ENCODE assay signal across 9 cellular contexts in the genomic region with DNA sequence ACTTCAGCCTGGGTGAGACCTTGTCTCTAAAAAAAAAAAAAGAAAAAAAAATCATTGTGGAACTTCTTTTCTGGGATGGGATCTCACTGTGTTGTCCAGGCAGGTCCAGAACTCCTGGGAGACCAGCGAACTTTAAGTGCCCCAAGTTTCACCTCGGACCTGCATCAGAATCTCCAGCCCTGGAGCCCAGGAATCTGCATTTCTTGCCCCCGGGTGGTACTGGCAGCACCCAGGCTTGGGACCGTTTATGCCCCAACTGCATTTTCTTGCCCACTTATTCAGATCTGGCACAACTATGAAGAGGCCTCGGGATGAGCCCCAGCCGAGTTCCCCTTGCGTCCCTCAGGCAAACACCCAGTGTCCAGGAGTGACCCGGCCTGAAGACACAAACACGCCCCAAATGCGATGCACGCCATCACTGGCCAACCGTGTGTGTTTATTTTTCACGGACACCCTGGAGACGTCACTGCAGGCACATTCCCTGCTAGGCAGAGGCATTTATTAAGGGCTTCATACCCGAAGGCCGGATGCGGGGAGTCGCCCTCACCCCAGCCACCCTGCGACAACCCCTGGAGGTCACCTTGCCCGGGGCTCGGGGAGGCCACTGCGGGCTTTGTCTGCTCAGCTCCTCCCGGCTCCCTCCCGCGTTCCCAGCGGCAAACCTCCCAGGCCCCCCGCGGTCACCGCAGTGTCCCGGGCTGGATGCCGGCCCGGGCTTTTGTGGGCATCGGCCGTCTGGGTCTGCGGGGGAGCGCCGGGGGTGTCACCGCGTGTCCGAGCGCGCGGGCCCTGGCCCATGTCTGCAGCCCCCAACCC. TPM values are rescaled to one million over a fixed set of nuclear protein-coding genes. Genes with fewer than 3 reads are reported as not detected.
A peak's percentile ranks its signal among the peaks of the same experiment; 100 is the strongest.
DNase-seq lines count a peak whose midpoint lies in the region; ATAC-seq, FAIRE-seq and TF ChIP-seq lines count a peak whose summit lies in the region.
"Had no signal": no experiment of that assay in that cellular context is flagged by ENCODE, and none has a peak within 500 bp of the region (broad histone marks: within the 10 kb centered on the region; RNA-seq: fewer than 3 reads in every experiment).

No MANE protein-coding gene starts in this region.

- FAIRE-seq in H1 (lab: Jason Lieb, UNC) = no peak

- no peaks in the 10 kb centered on the region for H3K9me3 ChIP-seq in H1 (ENCODE audit: insufficient read depth in 2 of 2, low read depth in 1 of 2, low read length in 1 of 2)
- H3K9me3 ChIP-seq in mesenchymal stem cell (ENCODE audit: control insufficient read depth, low read length) = no peaks in the 10 kb centered on the region
- no peaks in the 10 kb centered on the region for H3K9me3 ChIP-seq in uterus

- H2BK120ac ChIP-seq in H1 (replicated peaks; ENCODE audit: low read depth, low read length) (no peak overlapping the region), mesenchymal stem cell (ENCODE audit: low read depth, low read length) (peak overlapping the region; percentile 83)

- H3K4ac ChIP-seq in H1 (replicated peaks; ENCODE audit: insufficient read length, low read depth, low read length) = peak overlapping the region; percentile 98
- peak overlapping the region in 1 of 2 experiments; percentile 11 for H3K4ac ChIP-seq in mesenchymal stem cell (ENCODE audit: low read depth in 1 of 2, low read length in 2 of 2)

- H3K79me1 ChIP-seq in H1 (ENCODE audit: low read depth, low read length) = peaks cover 2% of the 10 kb centered on the region; the same call in 1 of the 2 replicates
- no peaks in the 10 kb centered on the region for H3K79me1 ChIP-seq in mesenchymal stem cell (replicated peaks; ENCODE audit: low read length, poor library complexity, severe bottlenecking)

- H3K79me2 ChIP-seq in H1 (ENCODE audit: control insufficient read depth in 1 of 2, insufficient read depth in 2 of 2, low read length in 2 of 2) = no peaks in the 10 kb centered on the region

- peak overlapping the region; percentile 59 for H3K56ac ChIP-seq in H1 (replicated peaks; ENCODE audit: insufficient read length, low read depth, low read length)

- TF ChIP-seq EP300 in H1 (IDR thresholded peaks at IDR 0.05; ENCODE audit: borderline replicate concordance in 1 of 2, low read depth in 2 of 2, low read length in 2 of 2) = no peak

- TF ChIP-seq RAD21 in H1 (IDR thresholded peaks at IDR 0.05 in 1 of 2, conservative IDR thresholded peaks at IDR 0.05 in 1 of 2; ENCODE audit: low read depth in 2 of 2, low read length in 2 of 2) = no peak

- H3K4me3 ChIP-seq in H1 (ENCODE audit: extremely low read depth in 1 of 4, insufficient read depth in 2 of 4, low read depth in 3 of 4, low read length in 4 of 4) = peak overlapping the region; percentile 42 to 83 (median 63)
- H3K4me3 ChIP-seq in mesenchymal stem cell (ENCODE audit: insufficient read depth in 1 of 2, low read depth in 1 of 2, low read length in 2 of 2) = peak overlapping the region; percentile 66 to 81
- H3K4me3 ChIP-seq in uterus = peak overlapping the region; percentile 20 to 43

- no peak overlapping the region for H2BK15ac ChIP-seq in H1 (ENCODE audit: low read length)
- H2BK15ac ChIP-seq in mesenchymal stem cell (ENCODE audit: low read depth, poor library complexity, severe bottlenecking) = peak overlapping the region; percentile 67

- H3K23me2 ChIP-seq in H1 (ENCODE audit: low read depth, low read length) = peaks cover 6% of the 10 kb centered on the region; the same call in 1 of the 2 replicates

- H3K4me2 ChIP-seq in H1 (ENCODE audit: insufficient read depth in 1 of 2, low read depth in 2 of 2, low read length in 2 of 2) (peak overlapping the region; percentile 73 to 90), mesenchymal stem cell (ENCODE audit: low read length, poor library complexity, severe bottlenecking) (peak overlapping the region; percentile 87)

- WGBS in H1 (ENCODE audit: extremely low coverage in 1 of 2, insufficient coverage in 1 of 2, insufficient read length in 1 of 2, insufficient replicate concordance in 2 of 2, low coverage in 1 of 2, low lambda C conversion rate in 2 of 2, missing lambda C conversion rate in 1 of 2), 2 experiments = 18% methylated on average over 34 of the region's 43 CpGs; no CpG with 5 or more reads in 1 of the 2 experiments
- WGBS in mesenchymal stem cell = 10% methylated on average over 34 of the region's 43 CpGs

- CTCF ChIA-PET in RWPE1 (lab: Yijun Ruan, JAX) (interaction anchor here (0.6 kb wide), 1 partner anchor 214 kb away, joined by 5 read pairs; a partner anchor contains a TSS), H1 (lab: Charles Lee; ENCODE audit: partially characterized antibody) (interaction anchor here (1.1 to 2.8 kb wide), 4 partner anchors 10 to 36 kb away, joined by 4 to 13 read pairs (median 6); no protein-coding TSS in a partner anchor)

- POLR2A ChIA-PET in RWPE1 (lab: Yijun Ruan, JAX; ENCODE audit: low non-redundant PET) (interaction anchor here (0.7 kb wide), 1 partner anchor 79 kb away, joined by 4 read pairs; no protein-coding TSS in a partner anchor), H1 (lab: Charles Lee; ENCODE audit: partially characterized antibody) (interaction anchor here (0.6 to 4.4 kb wide), 10 partner anchors 10 to 110 kb away, joined by 3 to 34 read pairs (median 4); a partner anchor contains a TSS)

- H4K5ac ChIP-seq in H1 (ENCODE audit: insufficient read length, low read depth, low read length) = peak overlapping the region; percentile 73

- H2BK5ac ChIP-seq in H1 (ENCODE audit: low read depth, low read length) (peak overlapping the region; percentile 15; the same call in 1 of the 2 replicates), mesenchymal stem cell (ENCODE audit: low read depth, low read length, poor library complexity, severe bottlenecking) (no peak overlapping the region)

- intact Hi-C loops in uterus (cut with DNase I; ENCODE audit: low total_unique reads) = no loop called here

- TF ChIP-seq CTCF in RWPE1 (conservative IDR thresholded peaks at IDR 0.05; ENCODE audit: low read depth) (no peak), H1 (IDR thresholded peaks at IDR 0.05; ENCODE audit: control extremely low read depth in 1 of 3, insufficient read depth in 1 of 3, low read depth in 1 of 3, low read length in 3 of 3) (no peak), uterus (IDR thresholded peaks at IDR 0.05) (no peak)

- peak overlapping the region; percentile 35; the same call in 1 of the 2 replicates for H2BK12ac ChIP-seq in H1 (ENCODE audit: low read depth, low read length)
- no peak overlapping the region for H2BK12ac ChIP-seq in mesenchymal stem cell (ENCODE audit: low read length in 2 of 2)

- H3K9ac ChIP-seq in H1 (replicated peaks in 1 of 4; ENCODE audit: extremely low read depth in 1 of 4, low read depth in 3 of 4, low read length in 3 of 4) (peak overlapping the region in 2 of 4 experiments; percentile 25 to 40; a peak in 3 of 7 replicates), mesenchymal stem cell (ENCODE audit: low read length) (peak overlapping the region; percentile 85)

- no peaks in the 10 kb centered on the region for H3K27me3 ChIP-seq in H1 (replicated peaks in 1 of 4; ENCODE audit: control insufficient read depth in 3 of 4, extremely low read depth in 1 of 4, insufficient read depth in 3 of 4, low read length in 3 of 4)
- no peaks in the 10 kb centered on the region for H3K27me3 ChIP-seq in mesenchymal stem cell (ENCODE audit: control insufficient read depth in 1 of 2, insufficient read depth in 1 of 2, low read length in 2 of 2)
- no peaks in the 10 kb centered on the region for H3K27me3 ChIP-seq in uterus

- H4K91ac ChIP-seq in H1 (replicated peaks; ENCODE audit: insufficient read length, low read length) = no peak overlapping the region
- peak overlapping the region; percentile 65 for H4K91ac ChIP-seq in mesenchymal stem cell (ENCODE audit: low read length)

- H3K14ac ChIP-seq in H1 (ENCODE audit: insufficient read length) = no peak overlapping the region
- no peak overlapping the region for H3K14ac ChIP-seq in mesenchymal stem cell (ENCODE audit: low read length in 2 of 2)

- H3K36me3 ChIP-seq in H1 (ENCODE audit: control insufficient read depth in 2 of 4, insufficient read depth in 4 of 4, low read length in 3 of 4) (no peaks in the 10 kb centered on the region), mesenchymal stem cell (ENCODE audit: control insufficient read depth in 1 of 2, insufficient read depth in 2 of 2, low read depth in 1 of 2, low read length in 2 of 2) (peaks cover 0 to 4% of the 10 kb centered on the region in 2 experiments), uterus (no peaks in the 10 kb centered on the region)

- no peak overlapping the region for H2BK20ac ChIP-seq in H1 (ENCODE audit: low read length)

- TF ChIP-seq POLR2A in H1 (IDR thresholded peaks at IDR 0.05; ENCODE audit: control extremely low read depth in 1 of 2, low read depth in 2 of 2, low read length in 2 of 2) (no peak), uterus (IDR thresholded peaks at IDR 0.05) (no peak)

- H4K20me1 ChIP-seq in H1 (replicated peaks in 1 of 2; ENCODE audit: control insufficient read depth in 1 of 2, insufficient read depth in 2 of 2, low read length in 2 of 2) = peaks cover 2 to 8% of the 10 kb centered on the region in 2 experiments

- ATAC-seq in HG02623 (IDR thresholded peaks at IDR 0.05; ENCODE audit: unreplicated experiment) = no peak

- peak overlapping the region; percentile 78 for H3K27ac ChIP-seq in RWPE1
- H3K27ac ChIP-seq in H1 (ENCODE audit: low read depth, low read length) = no peak overlapping the region
- H3K27ac ChIP-seq in mesenchymal stem cell (ENCODE audit: low read length, poor library complexity, severe bottlenecking) = no peak overlapping the region
- peak overlapping the region in 1 of 2 donors; percentile 15 for H3K27ac ChIP-seq in uterus
- H3K27ac ChIP-seq: epithelial cell of prostate had no signal

- H3K23ac ChIP-seq in H1 (ENCODE audit: insufficient read length) = no peak overlapping the region
- no peak overlapping the region for H3K23ac ChIP-seq in mesenchymal stem cell (ENCODE audit: low read length in 2 of 2)

- peaks cover 0 to 13% (median 5%) of the 10 kb centered on the region in 4 experiments; a peak in 5 of 7 replicates for H3K4me1 ChIP-seq in H1 (replicated peaks in 1 of 4; ENCODE audit: control insufficient read depth in 3 of 4, insufficient read depth in 4 of 4, low read length in 3 of 4)
- peaks cover 17% of the 10 kb centered on the region for H3K4me1 ChIP-seq in mesenchymal stem cell (ENCODE audit: control insufficient read depth, insufficient read depth, low read depth, low read length)
- no peaks in the 10 kb centered on the region for H3K4me1 ChIP-seq in uterus

- no peak overlapping the region for H4K8ac ChIP-seq in H1 (ENCODE audit: extremely low read depth, insufficient read depth, low read length)
- H4K8ac ChIP-seq in mesenchymal stem cell (ENCODE audit: low read length) = peak overlapping the region; percentile 49

- DNase-seq in SIG-M5 treated with dmso at 0.1 percent for 504 hours (lab: John Stamatoyannopoulos, UW; ENCODE audit: unreplicated experiment) (peak; percentile 39), SIG-M5 (lab: John Stamatoyannopoulos, UW) (no peak), RWPE1 (ENCODE audit: low spot score) (peak; percentile 19), H1 (ENCODE audit: low read depth in 1 of 2, low spot score in 2 of 2) (peak in 1 of 2 experiments; percentile 84), mesenchymal stem cell (peak; percentile 91), uterus (no peak), NK-92 (lab: John Stamatoyannopoulos, UW; ENCODE audit: unreplicated experiment) (no peak)

- H2AK5ac ChIP-seq in H1 (ENCODE audit: low read depth, low read length) = no peak overlapping the region
- no peak overlapping the region for H2AK5ac ChIP-seq in mesenchymal stem cell (ENCODE audit: low read length, severe bottlenecking)

- H3K18ac ChIP-seq in H1 (ENCODE audit: extremely low read depth, low read length) = no peak overlapping the region
- peak overlapping the region; percentile 54 to 66 for H3K18ac ChIP-seq in mesenchymal stem cell (ENCODE audit: low read depth in 1 of 2, low read length in 2 of 2)

- H2AFZ ChIP-seq in H1 (ENCODE audit: low read length) (0 out of 2 replicates have a peak overlapping the region, but pooled peaks have one; percentile 50), mesenchymal stem cell (ENCODE audit: low read depth, low read length) (peak overlapping the region; percentile 33)

RNA-seq across cellular contexts. Expression of a gene that starts 0.7 kb away (rescaled TPM):
- total RNA-seq in H1 (2021; fragmentation: NEBNext Ultra II Directional; extraction: Animal tissue kit (Norgen Biotek cat#: 25700)) = 12.2 and 15.4 TPM in 2 replicates
- polyA plus RNA-seq in H1 (2011; rRNA removed) = 7.4 and 10.2 TPM in 2 replicates
- 10.6 TPM for polyA plus RNA-seq in H1 (2011; cell fraction: cytosol; rRNA removed)
- 34.5 TPM for polyA plus RNA-seq in H1 (2011; cell fraction: nucleus; rRNA removed)
- polyA plus RNA-seq in H1 (2012, experiment 1 of 2) = 9.3 to 12.1 TPM (median 10.9 TPM) in 4 replicates
- polyA plus RNA-seq in H1 (2012, experiment 2 of 2) = 9.6 TPM
- polyA plus RNA-seq in H1 (2013, experiment 1 of 2) = 7.7 TPM
- 6.7 TPM for polyA plus RNA-seq in H1 (2013, experiment 2 of 2)
- 5.5 TPM in 2 replicates for polyA minus RNA-seq in H1 (2011; rRNA and poly(A)+ RNA removed)
- 10.1 TPM for polyA minus RNA-seq in H1 (2011; cell fraction: cytosol; rRNA and poly(A)+ RNA removed)
- 9.1 TPM for polyA minus RNA-seq in H1 (2011; cell fraction: nucleus; rRNA and poly(A)+ RNA removed)
- polyA plus RNA-seq in mesenchymal stem cell (2013, experiment 1 of 2) = 1.4 TPM
- 1.3 TPM for polyA plus RNA-seq in mesenchymal stem cell (2013, experiment 2 of 2)
- 1 to 10 TPM; 1.2 to 7.5 (median 3.3) TPM for total RNA-seq in uterus

RNA-seq across cellular contexts. Expression of a gene that starts 11.1 kb away (rescaled TPM):
- 78.5 and 85.9 TPM in 2 replicates for total RNA-seq in H1 (2021; fragmentation: NEBNext Ultra II Directional; extraction: Animal tissue kit (Norgen Biotek cat#: 25700))
- polyA plus RNA-seq in H1 (2011; rRNA removed) = 75.9 and 96.9 TPM in 2 replicates
- 70.6 TPM for polyA plus RNA-seq in H1 (2011; cell fraction: cytosol; rRNA removed)
- 371 TPM for polyA plus RNA-seq in H1 (2011; cell fraction: nucleus; rRNA removed)
- polyA plus RNA-seq in H1 (2012, experiment 1 of 2) = 76.6 to 83.7 TPM (median 77.9 TPM) in 4 replicates
- 34.1 TPM for polyA plus RNA-seq in H1 (2012, experiment 2 of 2)
- 41.6 TPM for polyA plus RNA-seq in H1 (2013, experiment 1 of 2)
- polyA plus RNA-seq in H1 (2013, experiment 2 of 2) = 35.3 TPM
- 113 and 131 TPM in 2 replicates for polyA minus RNA-seq in H1 (2011; rRNA and poly(A)+ RNA removed)
- polyA minus RNA-seq in H1 (2011; cell fraction: cytosol; rRNA and poly(A)+ RNA removed) = 69.1 TPM
- polyA minus RNA-seq in H1 (2011; cell fraction: nucleus; rRNA and poly(A)+ RNA removed) = 170 TPM
- polyA plus RNA-seq in mesenchymal stem cell (2013, experiment 1 of 2) = 3.3 TPM
- polyA plus RNA-seq in mesenchymal stem cell (2013, experiment 2 of 2) = 2.3 TPM
- 10 to 100 TPM in 1 of 4 donors, 1 to 10 TPM in 1, under 1 TPM in 1, not detected in 1; 0.26 to 27.4 (median 2.4) TPM for total RNA-seq in uterus

RNA-seq across cellular contexts. Expression of a gene that starts 45.8 kb away (rescaled TPM):
- 92.2 and 102 TPM in 2 replicates for total RNA-seq in H1 (2021; fragmentation: NEBNext Ultra II Directional; extraction: Animal tissue kit (Norgen Biotek cat#: 25700))
- polyA plus RNA-seq in H1 (2011; rRNA removed) = 78.1 and 102 TPM in 2 replicates
- 84.5 TPM for polyA plus RNA-seq in H1 (2011; cell fraction: cytosol; rRNA removed)
- polyA plus RNA-seq in H1 (2011; cell fraction: nucleus; rRNA removed) = 230 TPM
- 112 to 138 TPM (median 135 TPM) in 4 replicates for polyA plus RNA-seq in H1 (2012, experiment 1 of 2)
- 70.6 TPM for polyA plus RNA-seq in H1 (2012, experiment 2 of 2)
- polyA plus RNA-seq in H1 (2013, experiment 1 of 2) = 86.9 TPM
- polyA plus RNA-seq in H1 (2013, experiment 2 of 2) = 84.9 TPM
- polyA minus RNA-seq in H1 (2011; rRNA and poly(A)+ RNA removed) = 58.3 and 62.0 TPM in 2 replicates
- polyA minus RNA-seq in H1 (2011; cell fraction: cytosol; rRNA and poly(A)+ RNA removed) = 56.6 TPM
- polyA minus RNA-seq in H1 (2011; cell fraction: nucleus; rRNA and poly(A)+ RNA removed) = 49.3 TPM
- polyA plus RNA-seq in mesenchymal stem cell (2013, experiment 1 of 2) = 222 TPM
- 213 TPM for polyA plus RNA-seq in mesenchymal stem cell (2013, experiment 2 of 2)
- 100 to 1,000 TPM in 2 of 4 donors, 10 to 100 TPM in 2; 60.3 to 221 (median 126) TPM for total RNA-seq in uterus

Comparison
In these comparisons a context has a peak if more than half of its experiments do, and no peak if none do; other contexts are left out.
1. DNase-seq: peak in SIG-M5 treated with dmso at 0.1 percent for 504 hours (single experiment), RWPE1 (single experiment) and mesenchymal stem cell (single experiment); none in SIG-M5 (single experiment), uterus (0 of 2) and NK-92 (single experiment).
2. Peak in every context shown above with its lines, with median percentiles within 50 percentile points of each other: H3K4me3 ChIP-seq.